Comparison of ENCODE assay signal across 7 cellular contexts in the genomic region with DNA sequence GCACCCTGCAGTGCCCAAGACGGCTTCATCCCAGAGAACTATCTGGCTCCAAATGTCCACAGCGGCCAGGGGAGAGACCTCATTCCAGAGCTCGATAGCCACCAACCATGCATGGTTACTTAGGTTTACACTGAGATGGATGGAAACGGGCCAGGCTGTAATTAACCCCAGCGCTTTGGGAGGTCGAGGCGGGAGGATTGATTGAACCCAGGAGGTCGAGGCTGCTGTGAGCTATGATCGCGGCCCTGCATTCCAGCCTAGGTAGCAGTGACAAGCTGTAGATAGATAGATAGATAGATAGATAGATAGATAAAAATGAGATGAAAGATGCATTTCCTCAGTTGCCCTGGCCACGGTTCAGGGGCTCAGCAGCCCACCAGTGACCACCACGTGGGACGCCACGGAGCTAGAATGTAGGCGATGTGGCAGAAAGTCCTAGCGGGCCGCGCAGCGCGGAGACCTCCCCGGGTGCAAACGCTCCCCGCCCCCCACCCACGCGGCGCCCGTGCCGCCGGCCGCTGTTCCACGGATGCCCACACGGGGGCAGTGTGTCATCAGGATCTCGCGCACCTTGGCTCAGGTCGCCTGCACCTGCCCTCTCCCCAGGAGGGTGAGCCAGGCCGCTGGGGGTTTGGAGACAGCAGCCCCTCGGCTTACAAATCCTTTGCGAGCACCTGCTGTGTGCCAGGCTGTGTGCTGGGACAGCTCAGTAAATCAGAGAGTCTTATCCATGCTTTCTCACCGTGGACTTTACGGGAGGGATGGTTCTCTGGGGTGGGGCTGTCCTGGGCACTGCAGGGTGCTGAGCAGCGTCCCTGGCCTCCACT. TPM values are rescaled to one million over a fixed set of nuclear protein-coding genes. Genes with fewer than 3 reads are reported as not detected.
DNase-seq lines count a peak whose midpoint lies in the region; ATAC-seq and TF ChIP-seq lines count a peak whose summit lies in the region.

No MANE protein-coding gene starts in this region.

- peak overlapping the region; percentile 25 for H2AK5ac ChIP-seq in neuronal stem cell (ENCODE audit: low read depth, low read length)

- TF ChIP-seq CTCF in GM12875 (IDR thresholded peaks at IDR 0.05; ENCODE audit: borderline replicate concordance, insufficient read depth, low read depth, low read length) (peak; percentile 97), epithelial cell of proximal tubule (conservative IDR thresholded peaks at IDR 0.05; ENCODE audit: low read depth, low read length) (peak; percentile 81), thoracic aorta (IDR thresholded peaks at IDR 0.05) (peak; percentile 97)

- H3K36me3 ChIP-seq in neuronal stem cell (replicated peaks in 1 of 2; ENCODE audit: control insufficient read depth in 2 of 2, insufficient read depth in 2 of 2, low read length in 2 of 2) = no peaks in the 10 kb centered on the region
- H3K36me3 ChIP-seq in thoracic aorta = no peaks in the 10 kb centered on the region

- H3K23ac ChIP-seq in neuronal stem cell (ENCODE audit: low read depth, low read length, poor library complexity) = peak overlapping the region; percentile 48

- peak overlapping the region; percentile 58 for H2BK12ac ChIP-seq in neuronal stem cell (ENCODE audit: low read length)

- no peak for ATAC-seq in thoracic aorta (ENCODE audit: insufficient number of reproducible peaks, low FRiP score, low read depth)

- no peak overlapping the region for H3K14ac ChIP-seq in neuronal stem cell (ENCODE audit: low read length)

- H2BK120ac ChIP-seq in neuronal stem cell (ENCODE audit: low read depth, low read length) = no peak overlapping the region

- WGBS in neuronal stem cell (ENCODE audit: extremely low coverage in 2 of 2, insufficient read length in 2 of 2, insufficient replicate concordance in 1 of 2), 2 donors = no CpG with 5 or more reads among the region's 41 CpGs

- peak overlapping the region; percentile 54 for H3K4me2 ChIP-seq in neuronal stem cell (ENCODE audit: insufficient read depth, low read length, poor library complexity, severe bottlenecking)

- peak overlapping the region; percentile 3 for H3K9ac ChIP-seq in neuronal stem cell (ENCODE audit: low read depth, low read length, poor library complexity)

- H3K9me3 ChIP-seq in neuronal stem cell (replicated peaks in 1 of 2; ENCODE audit: control insufficient read depth in 2 of 2, insufficient read depth in 1 of 2, low read depth in 1 of 2, low read length in 2 of 2) (no peaks in the 10 kb centered on the region), thoracic aorta (no peaks in the 10 kb centered on the region)

- no peak overlapping the region for H3K27ac ChIP-seq in neuronal stem cell (replicated peaks; ENCODE audit: low read length)
- no peak overlapping the region for H3K27ac ChIP-seq in thoracic aorta

- H3K4ac ChIP-seq in neuronal stem cell (ENCODE audit: low read length) = no peak overlapping the region

- H2AFZ ChIP-seq in neuronal stem cell (ENCODE audit: low read length) = peak overlapping the region; percentile 35

- H3K18ac ChIP-seq in neuronal stem cell (ENCODE audit: low read length) = peak overlapping the region; percentile 72

- H4K8ac ChIP-seq in neuronal stem cell (ENCODE audit: low read depth, low read length) = no peak overlapping the region

- H2BK5ac ChIP-seq in neuronal stem cell (ENCODE audit: low read length) = peak overlapping the region; percentile 49

- H3K4me3 ChIP-seq in GM12875 (ENCODE audit: low read depth, low read length) = peak overlapping the region; percentile 21
- peak overlapping the region; percentile 26 for H3K4me3 ChIP-seq in epithelial cell of proximal tubule (ENCODE audit: low read depth, low read length)
- H3K4me3 ChIP-seq in neuronal stem cell (ENCODE audit: low read length in 2 of 2) = no peak overlapping the region
- H3K4me3 ChIP-seq in thoracic aorta = no peak overlapping the region

- no peak overlapping the region for H4K91ac ChIP-seq in neuronal stem cell (ENCODE audit: low read depth, low read length, poor library complexity)

- no peaks in the 10 kb centered on the region for H3K79me1 ChIP-seq in neuronal stem cell (ENCODE audit: low read depth, low read length)

- peak overlapping the region; percentile 49 for H2BK15ac ChIP-seq in neuronal stem cell (ENCODE audit: low read length)

- H3K27me3 ChIP-seq in neuronal stem cell (ENCODE audit: control insufficient read depth in 3 of 3, insufficient read depth in 3 of 3, low read depth in 1 of 3, low read length in 3 of 3) (peaks cover 0 to 13% (median 6%) of the 10 kb centered on the region in 3 experiments), thoracic aorta (replicated peaks; ENCODE audit: insufficient read depth) (no peaks in the 10 kb centered on the region)

- DNase-seq in NCI-H2081 treated with DMSO at 0.1 percent for 48 hours (lab: John Stamatoyannopoulos, UW) (peak; percentile 17), epithelial cell of proximal tubule (ENCODE audit: low read depth) (no peak), neuronal stem cell (ENCODE audit: low spot score) (no peak), thoracic aorta (ENCODE audit: low spot score) (no peak), MV-4-11 (lab: John Stamatoyannopoulos, UW) (no peak)
- peak; percentile 43 to 58 for DNase-seq in activated CD8-positive, alpha-beta memory T cell treated with anti-CD3 and anti-CD28 coated beads for 4 hours (ENCODE audit: low read depth in 2 of 2)

- H3K4me1 ChIP-seq in neuronal stem cell (ENCODE audit: control insufficient read depth in 2 of 2, insufficient read depth in 1 of 2, low read depth in 1 of 2, low read length in 2 of 2) (peaks cover 0 to 3% of the 10 kb centered on the region in 2 donors), thoracic aorta (ENCODE audit: control insufficient read depth in 1 of 2, low read depth in 2 of 2) (peaks cover 5 to 7% of the 10 kb centered on the region in 2 donors)

RNA-seq across cellular contexts. Expression of gene TLE5, which starts 13.5 kb away (rescaled TPM):
- total RNA-seq in epithelial cell of proximal tubule = 238 and 310 TPM in 2 replicates
- polyA plus RNA-seq in neuronal stem cell (2013, experiment 1 of 2) = 162 TPM
- 164 TPM for polyA plus RNA-seq in neuronal stem cell (2013, experiment 2 of 2)
- total RNA-seq in thoracic aorta = 100 to 1,000 TPM; 346 to 448 TPM

RNA-seq across cellular contexts. Expression of gene GNA11, which starts 18.3 kb away (rescaled TPM):
- 40.5 and 75.6 TPM in 2 replicates for total RNA-seq in epithelial cell of proximal tubule
- 19.2 TPM for polyA plus RNA-seq in neuronal stem cell (2013, experiment 1 of 2)
- 20.0 TPM for polyA plus RNA-seq in neuronal stem cell (2013, experiment 2 of 2)
- 100 to 1,000 TPM in 1 of 2 donors, 10 to 100 TPM in 1; 68.3 to 143 TPM for total RNA-seq in thoracic aorta

RNA-seq across cellular contexts. Expression of gene TLE2, which starts 46.7 kb away (rescaled TPM):
- total RNA-seq in epithelial cell of proximal tubule (1.6 and 2.9 TPM in 2 replicates), thoracic aorta (100 to 1,000 TPM in 1 of 2 donors, 10 to 100 TPM in 1; 46.7 to 154 TPM)
- 0.36 TPM for polyA plus RNA-seq in neuronal stem cell (2013, experiment 1 of 2)
- polyA plus RNA-seq in neuronal stem cell (2013, experiment 2 of 2) = 0.21 TPM

Comparison
In these comparisons a context has a peak if more than half of its experiments do, and no peak if none do; other contexts are left out.
1. H3K4me3 ChIP-seq: peak in GM12875 (single experiment) and epithelial cell of proximal tubule (single experiment); none in neuronal stem cell (0 of 2) and thoracic aorta (single experiment).
2. DNase-seq: peak in NCI-H2081 treated with DMSO at 0.1 percent for 48 hours (single experiment) and activated CD8-positive, alpha-beta memory T cell treated with anti-CD3 and anti-CD28 coated beads for 4 hours (2 of 2); none in epithelial cell of proximal tubule (single experiment), neuronal stem cell (single experiment), thoracic aorta (single experiment) and MV-4-11 (single experiment).
3. RNA of gene TLE2, which starts 46.7 kb away (total RNA-seq): 46.7 to 154 TPM in thoracic aorta; 1.6 to 2.9 TPM in epithelial cell of proximal tubule; every median in the first group is over 10 times any median in the second.
4. Peak in every context shown above with its lines, with median percentiles within 50 percentile points of each other: CTCF ChIP-seq.